In the genomic region with DNA sequence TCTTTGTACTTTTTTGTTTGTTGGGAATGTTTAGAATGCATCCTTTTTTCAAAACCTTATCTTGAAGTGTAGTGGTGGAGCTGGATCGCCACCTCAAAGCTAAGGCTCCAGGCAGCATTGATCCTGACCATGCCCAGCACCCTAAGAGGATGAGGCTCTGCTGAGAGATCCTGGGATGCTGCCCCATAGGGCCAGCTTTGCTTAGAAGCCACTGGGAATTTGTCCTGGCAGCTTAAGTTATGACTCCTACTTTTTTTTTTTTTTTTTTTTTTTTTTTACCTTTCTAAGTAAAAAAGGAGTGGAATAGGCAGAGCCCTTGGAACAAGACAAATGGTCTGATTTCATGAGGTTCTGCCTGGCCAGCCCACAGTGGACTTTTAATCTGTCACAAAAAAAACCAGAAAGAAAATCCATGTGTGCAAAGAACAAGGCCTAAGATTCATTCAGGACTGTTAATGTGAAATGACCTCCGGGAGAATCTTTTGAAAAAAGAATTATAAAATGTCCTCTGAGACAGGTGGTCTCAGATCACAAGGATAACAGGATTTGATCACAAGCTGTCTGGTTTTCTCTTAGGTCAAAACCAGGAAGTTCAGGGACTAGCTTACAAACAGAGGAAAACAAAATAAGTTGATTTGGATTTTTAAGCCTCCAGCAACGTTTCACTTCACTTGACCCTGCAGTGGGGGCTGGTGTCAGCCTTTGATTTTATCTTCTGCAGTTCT, we compare ENCODE assay signal across 8 cellular contexts. TPM values are rescaled to one million over a fixed set of nuclear protein-coding genes. Genes with fewer than 3 reads are reported as not detected.
DNase-seq lines count a peak whose midpoint lies in the region; ATAC-seq and TF ChIP-seq lines count a peak whose summit lies in the region.

No MANE protein-coding gene starts in this region.

- H3K4me1 Mint-ChIP-seq in T-helper 1 cell treated with Interleukin-12 subunit alpha and Interleukin-12 subunit beta and Interleukin-4 antibody, amounts not matched to agents 30 μg/mL and 1 μg/mL, for 36 hours (ENCODE audit: low read depth) = peaks cover 70% of the 10 kb centered on the region
- peaks cover 67 to 72% of the 10 kb centered on the region in 2 donors for H3K4me1 Mint-ChIP-seq in immature natural killer cell

- no peaks in the 10 kb centered on the region for H3K27me3 ChIP-seq in WERI-Rb-1 (ENCODE audit: insufficient read depth, low read depth, severe bottlenecking)
- H3K27me3 ChIP-seq in subcutaneous abdominal adipose tissue (ENCODE audit: control insufficient read depth in 5 of 5, insufficient read depth in 4 of 5, low read length in 5 of 5) = no peaks in the 10 kb centered on the region

- no peak overlapping the region for H3K4me3 ChIP-seq in WERI-Rb-1 (ENCODE audit: low read depth, low read length)
- peak overlapping the region in 2 of 5 donors; percentile 19 to 42 for H3K4me3 ChIP-seq in subcutaneous abdominal adipose tissue (ENCODE audit: low read depth in 1 of 5, low read length in 5 of 5)

- H3K9me3 ChIP-seq in WERI-Rb-1 (ENCODE audit: severe bottlenecking) (peaks cover 2% of the 10 kb centered on the region), subcutaneous abdominal adipose tissue (ENCODE audit: control insufficient read depth in 5 of 5, low read length in 5 of 5) (no peaks in the 10 kb centered on the region)

- no peak for ATAC-seq in HG03439 (IDR thresholded peaks at IDR 0.05; ENCODE audit: unreplicated experiment)

- DNase-seq in T-helper 1 cell = no peak
- peak; percentile 49 for DNase-seq in WERI-Rb-1
- no peak for DNase-seq in immature natural killer cell
- DNase-seq in NCI-H146 (lab: John Stamatoyannopoulos, UW) = no peak
- DNase-seq in cortex of kidney (lab: John Stamatoyannopoulos, UW) = no peak

- H3K9ac ChIP-seq in subcutaneous abdominal adipose tissue (ENCODE audit: low read length in 5 of 5) = peak overlapping the region in 1 of 5 donors; percentile 10

- H3K27me3 Mint-ChIP-seq in T-helper 1 cell treated with Interleukin-12 subunit alpha and Interleukin-12 subunit beta and Interleukin-4 antibody, amounts not matched to agents 30 μg/mL and 1 μg/mL, for 36 hours (ENCODE audit: low read depth) = no peaks in the 10 kb centered on the region
- H3K27me3 Mint-ChIP-seq in immature natural killer cell (ENCODE audit: low read depth in 3 of 3) = peaks cover 3 to 10% (median 5%) of the 10 kb centered on the region in 3 donors

- H3K36me3 ChIP-seq in WERI-Rb-1 (no peaks in the 10 kb centered on the region), subcutaneous abdominal adipose tissue (ENCODE audit: control insufficient read depth in 5 of 5, insufficient read depth in 5 of 5, low read length in 5 of 5) (no peaks in the 10 kb centered on the region)

- H3K27ac Mint-ChIP-seq in T-helper 1 cell treated with Interleukin-12 subunit alpha and Interleukin-12 subunit beta and Interleukin-4 antibody, amounts not matched to agents 30 μg/mL and 1 μg/mL, for 36 hours = peak overlapping the region; percentile 90
- peak overlapping the region; percentile 82 to 95 (median 94) for H3K27ac Mint-ChIP-seq in immature natural killer cell

- peaks cover 9% of the 10 kb centered on the region for H3K36me3 Mint-ChIP-seq in T-helper 1 cell treated with Interleukin-12 subunit alpha and Interleukin-12 subunit beta and Interleukin-4 antibody, amounts not matched to agents 30 μg/mL and 1 μg/mL, for 36 hours (ENCODE audit: low read depth)
- H3K36me3 Mint-ChIP-seq in immature natural killer cell = peaks cover 0 to 3% (median 0%) of the 10 kb centered on the region in 3 donors

- H3K27ac ChIP-seq in WERI-Rb-1 = peak overlapping the region; percentile 69
- peak overlapping the region; percentile 80 for H3K27ac ChIP-seq in subcutaneous abdominal adipose tissue (ENCODE audit: low read depth, low read length)

- TF ChIP-seq CTCF in WERI-Rb-1 (IDR thresholded peaks at IDR 0.05; ENCODE audit: low read depth, low read length) = no peak

- H3K4me3 Mint-ChIP-seq in T-helper 1 cell treated with Interleukin-12 subunit alpha and Interleukin-12 subunit beta and Interleukin-4 antibody, amounts not matched to agents 30 μg/mL and 1 μg/mL, for 36 hours = peak overlapping the region; percentile 65
- peak overlapping the region; percentile 60 to 81 (median 72) for H3K4me3 Mint-ChIP-seq in immature natural killer cell

- H3K9me3 Mint-ChIP-seq in T-helper 1 cell treated with Interleukin-12 subunit alpha and Interleukin-12 subunit beta and Interleukin-4 antibody, amounts not matched to agents 30 μg/mL and 1 μg/mL, for 36 hours = no peaks in the 10 kb centered on the region
- no peaks in the 10 kb centered on the region for H3K9me3 Mint-ChIP-seq in immature natural killer cell

- H3K4me1 ChIP-seq in subcutaneous abdominal adipose tissue (ENCODE audit: control insufficient read depth in 5 of 5, insufficient read depth in 5 of 5, low read length in 5 of 5) = peaks cover 10 to 41% (median 36%) of the 10 kb centered on the region in 5 donors

RNA-seq across cellular contexts. Expression of gene RAP1A, which starts 26.0 kb away (rescaled TPM):
- 10 to 100 TPM; 45.6 to 67.3 (median 61.1) TPM for polyA plus RNA-seq in immature natural killer cell
